Comparison of ENCODE assay signal across 9 cellular contexts in the genomic region with DNA sequence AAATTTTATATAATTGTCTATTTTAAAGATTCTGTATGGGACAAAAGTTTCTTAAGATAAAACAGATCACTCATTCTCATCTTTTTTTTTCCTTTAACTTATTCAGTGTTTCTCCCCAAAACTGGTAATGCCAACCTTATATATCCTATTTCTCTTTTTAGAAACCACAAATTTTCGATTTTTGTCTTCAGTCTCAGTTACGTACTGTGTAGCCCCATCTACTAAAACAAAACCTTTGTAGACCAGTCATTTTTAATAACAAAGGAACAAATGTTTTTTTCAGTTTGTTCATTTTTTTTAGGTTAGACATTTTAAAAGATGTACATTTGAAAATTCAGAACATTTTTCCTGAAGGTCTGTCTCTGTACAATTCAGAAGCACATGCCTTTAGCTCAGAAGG. TPM values are rescaled to one million over a fixed set of nuclear protein-coding genes. Genes with fewer than 3 reads are reported as not detected.
DNase-seq lines count a peak whose midpoint lies in the region; ATAC-seq and TF ChIP-seq lines count a peak whose summit lies in the region.
"Had no signal": no experiment of that assay in that cellular context is flagged by ENCODE, and none has a peak within 500 bp of the region (broad histone marks: within the 10 kb centered on the region; RNA-seq: fewer than 3 reads in every experiment).

No MANE protein-coding gene starts in this region.

- no peak overlapping the region for H2BK20ac ChIP-seq in H9 (ENCODE audit: low read depth, low read length, poor library complexity, severe bottlenecking)

- H3K36me3 ChIP-seq in PC-9 (ENCODE audit: low read depth), result peaks cover 5% of the 10 kb centered on the region; the same call in 1 of the 2 replicates

- no CpG with 5 or more reads among the region's 2 CpGs for WGBS in H9 (ENCODE audit: extremely low coverage, insufficient read length, low lambda C conversion rate)

- peaks cover 4% of the 10 kb centered on the region for H3K36me3 Mint-ChIP-seq in natural killer cell treated with Interleukin-12 subunit alpha and Interleukin-12 subunit beta and Interleukin-15 and Interleukin-18, amount 100 ng/mL, for 72 hours
- no peaks in the 10 kb centered on the region for H3K36me3 Mint-ChIP-seq in natural killer cell
- peaks cover 3 to 10% (median 7%) of the 10 kb centered on the region in 3 experiments; a peak in 5 of 7 replicates for H3K36me3 Mint-ChIP-seq in H9 (ENCODE audit: insufficient read depth in 1 of 3, low read depth in 3 of 3)
- peaks cover 7% of the 10 kb centered on the region for H3K36me3 Mint-ChIP-seq in T-helper 17 cell (ENCODE audit: low read depth)

- no peak overlapping the region for H4K5ac ChIP-seq in H9 (ENCODE audit: insufficient read length, low read depth, low read length)

- no peak for TF ChIP-seq CTCF in natural killer cell (IDR thresholded peaks at IDR 0.05)
- no peak for TF ChIP-seq CTCF in PC-9 (conservative IDR thresholded peaks at IDR 0.05)
- no peak for TF ChIP-seq CTCF in H9 (conservative IDR thresholded peaks at IDR 0.05)

- H3K27ac ChIP-seq in PC-9, result peak overlapping the region; percentile 83
- no peak overlapping the region for H3K27ac ChIP-seq in H9 (ENCODE audit: insufficient read length, low read depth, low read length)

- H4K20me1 ChIP-seq in PC-9 (ENCODE audit: insufficient read depth) (no peaks in the 10 kb centered on the region), H9 (ENCODE audit: control insufficient read depth, insufficient read depth, insufficient read length) (no peaks in the 10 kb centered on the region)

- H3K56ac ChIP-seq in H9 (ENCODE audit: insufficient read length, low read depth, low read length), result no peak overlapping the region

- H3K27me3 ChIP-seq in PC-9 (ENCODE audit: insufficient read depth, low read depth), result no peaks in the 10 kb centered on the region
- no peaks in the 10 kb centered on the region for H3K27me3 ChIP-seq in H9 (ENCODE audit: insufficient read depth, low read length)

- H3K79me2 ChIP-seq in PC-9 (ENCODE audit: low read depth) (no peaks in the 10 kb centered on the region), H9 (ENCODE audit: insufficient read depth, low read length) (no peaks in the 10 kb centered on the region)

- H2BK5ac ChIP-seq in H9 (ENCODE audit: insufficient read length, low read length), result no peak overlapping the region

- H3K4me1 Mint-ChIP-seq in natural killer cell treated with Interleukin-12 subunit alpha and Interleukin-12 subunit beta and Interleukin-15 and Interleukin-18, amount 100 ng/mL, for 72 hours (ENCODE audit: low read depth in 2 of 2), result peaks cover 14 to 24% of the 10 kb centered on the region in 2 donors
- H3K4me1 Mint-ChIP-seq in natural killer cell (no peaks in the 10 kb centered on the region), H9 (no peaks in the 10 kb centered on the region), T-helper 17 cell (peaks cover 2% of the 10 kb centered on the region)

- H3K4me2 ChIP-seq in PC-9 (peak overlapping the region; percentile 57), H9 (ENCODE audit: insufficient read depth, insufficient read length, low read length) (no peak overlapping the region)

- no peaks in the 10 kb centered on the region for H3K27me3 Mint-ChIP-seq in natural killer cell treated with Interleukin-12 subunit alpha and Interleukin-12 subunit beta and Interleukin-15 and Interleukin-18, amount 100 ng/mL, for 72 hours
- no peaks in the 10 kb centered on the region for H3K27me3 Mint-ChIP-seq in natural killer cell (ENCODE audit: low read depth in 2 of 2)
- no peaks in the 10 kb centered on the region for H3K27me3 Mint-ChIP-seq in H9 (ENCODE audit: low read depth)
- no peaks in the 10 kb centered on the region for H3K27me3 Mint-ChIP-seq in T-helper 17 cell

- no peaks in the 10 kb centered on the region for H3K9me2 ChIP-seq in PC-9 (ENCODE audit: insufficient read depth)

- H3K23me2 ChIP-seq in H9 (ENCODE audit: insufficient read length, low read depth, low read length, poor library complexity, severe bottlenecking), result no peaks in the 10 kb centered on the region

- H3K4ac ChIP-seq in H9 (ENCODE audit: low read depth, low read length), result no peak overlapping the region

- no peak overlapping the region for H2BK120ac ChIP-seq in H9 (ENCODE audit: low read depth, low read length, poor library complexity, severe bottlenecking)

- H4K8ac ChIP-seq in H9 (replicated peaks; ENCODE audit: insufficient read length, low read depth, low read length), result no peak overlapping the region

- H2AK5ac ChIP-seq in H9 (ENCODE audit: insufficient read length, low read length), result no peak overlapping the region

- no peaks in the 10 kb centered on the region for H3K9me3 Mint-ChIP-seq in natural killer cell treated with Interleukin-12 subunit alpha and Interleukin-12 subunit beta and Interleukin-15 and Interleukin-18, amount 100 ng/mL, for 72 hours
- H3K9me3 Mint-ChIP-seq in natural killer cell (no peaks in the 10 kb centered on the region), H9 (no peaks in the 10 kb centered on the region)

- no peaks in the 10 kb centered on the region for H3K79me1 ChIP-seq in H9 (ENCODE audit: insufficient read depth, low read depth, low read length, poor library complexity, severe bottlenecking)

- H3K9me3 ChIP-seq in PC-9 (ENCODE audit: insufficient read depth, low read depth) (no peaks in the 10 kb centered on the region), H9 (ENCODE audit: control insufficient read depth, low read depth, low read length) (no peaks in the 10 kb centered on the region), T-helper 17 cell (ENCODE audit: control insufficient read depth, low read length, poor library complexity, severe bottlenecking) (no peaks in the 10 kb centered on the region)

- H3K27ac Mint-ChIP-seq in natural killer cell treated with Interleukin-12 subunit alpha and Interleukin-12 subunit beta and Interleukin-15 and Interleukin-18, amount 100 ng/mL, for 72 hours, result peak overlapping the region; percentile 77 to 84
- H3K27ac Mint-ChIP-seq in natural killer cell (no peak overlapping the region), H9 (no peak overlapping the region), T-helper 17 cell (no peak overlapping the region)

- no peak overlapping the region for H2BK15ac ChIP-seq in H9 (ENCODE audit: low read depth, low read length)

- no peak overlapping the region for H3T11ph ChIP-seq in H9 (ENCODE audit: low read length)

- POLR2A ChIA-PET in PC-9 (lab: Charles Lee; ENCODE audit: unreplicated experiment), result no interaction called here

- H3K14ac ChIP-seq in H9 (ENCODE audit: insufficient read depth, low read length), result no peak overlapping the region

- peak overlapping the region; percentile 59 for H3K4me3 Mint-ChIP-seq in natural killer cell treated with Interleukin-12 subunit alpha and Interleukin-12 subunit beta and Interleukin-15 and Interleukin-18, amount 100 ng/mL, for 72 hours
- H3K4me3 Mint-ChIP-seq in natural killer cell (no peak overlapping the region), H9 (no peak overlapping the region), T-helper 17 cell (no peak overlapping the region)

- H3K4me3 ChIP-seq in PC-9, result no peak overlapping the region
- H3K4me3 ChIP-seq: lung had no signal

- peaks cover 39% of the 10 kb centered on the region for H3F3A ChIP-seq in PC-9 (ENCODE audit: insufficient read depth, low read depth)

- H3K4me1 ChIP-seq in PC-9 (replicated peaks; ENCODE audit: insufficient read depth) (peaks cover 30% of the 10 kb centered on the region), H9 (ENCODE audit: insufficient read depth, low read length) (no peaks in the 10 kb centered on the region)

- H3K9ac ChIP-seq in H9 (ENCODE audit: extremely low read depth, insufficient read length, low read length), result no peak overlapping the region

- no peak for DNase-seq in natural killer cell treated with Interleukin-12 subunit alpha and Interleukin-12 subunit beta and Interleukin-15 and Interleukin-18, amount 100 ng/mL, for 72 hours (ENCODE audit: low spot score)
- DNase-seq in natural killer cell (no peak), PC-9 (no peak), superior temporal gyrus (ENCODE audit: extremely low spot score) (peak; percentile 8), AG20443 (ENCODE audit: low spot score) (no peak), H9 (no peak), T-helper 17 cell (no peak)

- no peak overlapping the region for H3K23ac ChIP-seq in H9 (ENCODE audit: insufficient read length, low read depth, low read length)

- H2AFZ ChIP-seq in PC-9 (no peak overlapping the region), H9 (ENCODE audit: low read length) (no peak overlapping the region)

- no peak overlapping the region for H4K91ac ChIP-seq in H9 (ENCODE audit: insufficient read length, low read depth, low read length)

- no TSS peak for BruUV-seq in PC-9 (replicated peaks; lab: Mats Ljungman, UMichigan)

- ATAC-seq in natural killer cell treated with Interleukin-12 subunit alpha and Interleukin-12 subunit beta and Interleukin-15 and Interleukin-18, amount 100 ng/mL, for 72 hours, result peak in 1 of 2 donors; percentile 65
- ATAC-seq in natural killer cell, result no peak
- ATAC-seq in HG02759 (IDR thresholded peaks at IDR 0.05; ENCODE audit: unreplicated experiment), result peak; percentile 44
- no peak for ATAC-seq in T-helper 17 cell

- intact Hi-C loops in natural killer cell (cut with micrococcal nuclease), result no loop called here
- intact Hi-C loops in PC-9 (cut with micrococcal nuclease; ENCODE audit: unreplicated experiment), result no loop called here

- H3K18ac ChIP-seq in H9 (ENCODE audit: insufficient read length, low read depth, low read length), result no peak overlapping the region

- H2BK12ac ChIP-seq in H9 (ENCODE audit: insufficient read length, low read depth, low read length), result no peak overlapping the region

- CTCF ChIA-PET in PC-9 (lab: Charles Lee), result interaction anchor here (0.6 kb wide), 1 partner anchor 120 kb away, joined by 4 read pairs; no protein-coding TSS in a partner anchor

RNA-seq across cellular contexts. Expression of gene PNMA1, which starts 18.2 kb away (rescaled TPM):
- total RNA-seq in natural killer cell treated with Interleukin-12 subunit alpha and Interleukin-12 subunit beta and Interleukin-15 and Interleukin-18, amount 100 ng/mL, for 72 hours, result 10 to 100 TPM; 18.9 to 32.2 TPM
- total RNA-seq in natural killer cell (10 to 100 TPM; 26.0 to 32.3 (median 28.9) TPM), PC-9 (2021) (13.6 and 16.8 TPM in 2 replicates), H9 (2021) (56.1 and 58.0 TPM in 2 replicates), T-helper 17 cell (10 to 100 TPM; 42.0 to 53.7 TPM)

RNA-seq across cellular contexts. Expression of gene DNAL1, which starts 51.2 kb away (rescaled TPM):
- total RNA-seq in natural killer cell treated with Interleukin-12 subunit alpha and Interleukin-12 subunit beta and Interleukin-15 and Interleukin-18, amount 100 ng/mL, for 72 hours, result 1 to 10 TPM; 7.6 to 9.4 TPM
- 10 to 100 TPM in 2 of 3 donors, 1 to 10 TPM in 1; 6.7 to 10.3 (median 10.1) TPM for total RNA-seq in natural killer cell
- 23.0 and 25.5 TPM in 2 replicates for total RNA-seq in PC-9 (2021)
- total RNA-seq in H9 (2021), result 12.3 and 17.7 TPM in 2 replicates
- 1 to 10 TPM; 5.4 to 6.1 TPM for total RNA-seq in T-helper 17 cell

Comparison
In these comparisons a context has a peak if more than half of its experiments do, and no peak if none do; other contexts are left out.
1. H3K27ac Mint-ChIP-seq: peak in natural killer cell treated with Interleukin-12 subunit alpha and Interleukin-12 subunit beta and Interleukin-15 and Interleukin-18, amount 100 ng/mL, for 72 hours (2 of 2); none in natural killer cell (0 of 2), H9 (0 of 3) and T-helper 17 cell (single experiment).